Comparison of ENCODE assay signal across 22 cellular contexts in the genomic region with DNA sequence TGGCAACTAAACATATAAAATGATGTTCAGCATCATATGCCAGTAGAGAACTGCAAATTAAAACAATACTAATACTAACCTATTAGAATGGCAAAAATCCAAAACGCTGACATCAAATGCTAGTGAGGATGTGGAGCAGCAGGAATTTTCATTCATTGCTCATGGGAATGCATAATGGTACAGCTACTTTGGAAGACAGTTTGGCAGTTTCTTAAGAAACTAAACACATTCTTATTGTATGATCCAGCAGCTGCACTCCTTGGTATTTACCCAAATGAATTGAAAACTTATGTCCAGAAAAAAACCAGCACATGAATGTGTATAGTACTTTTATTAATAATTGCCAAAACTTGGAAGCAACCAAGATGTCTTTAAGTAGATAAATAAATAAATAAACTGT.
A peak's percentile ranks its signal among the peaks of the same experiment; 100 is the strongest.
DNase-seq lines count a peak whose midpoint lies in the region; ATAC-seq and TF ChIP-seq lines count a peak whose summit lies in the region.
"Had no signal": no experiment of that assay in that cellular context is flagged by ENCODE, and none has a peak within 500 bp of the region (broad histone marks: within the 10 kb centered on the region; RNA-seq: fewer than 3 reads in every experiment).

No MANE protein-coding gene starts in this region.

- ATAC-seq in activated CD4-positive, CD25-positive, alpha-beta regulatory T cell treated with anti-CD3 and anti-CD28 coated beads, Interleukin-2, amount 50 U/mL, for 24 hours: no peak
- ATAC-seq: gastrocnemius medialis had no signal

- POLR2A ChIA-PET in AG04449 (lab: Yijun Ruan, JAX): no interaction called here

- no peak for TF ChIP-seq CTCF in AG04449 (IDR thresholded peaks at IDR 0.05; ENCODE audit: insufficient read depth, low read length, missing control alignments)

- CTCF ChIA-PET in AG04449 (lab: Yijun Ruan, JAX): no interaction called here

- no peak overlapping the region for H3K4me3 ChIP-seq in AG04449 (ENCODE audit: low read depth, low read length)
- H3K4me3 ChIP-seq: gastrocnemius medialis had no signal

- peak; percentile 85 for DNase-seq in AG04449 (ENCODE audit: low read depth, low spot score)
- peak; percentile 70 for DNase-seq in GM04504 (ENCODE audit: low read depth)
- DNase-seq in amniotic stem cell (lab: John Stamatoyannopoulos, UW): peak; percentile 47
- peak; percentile 58 for DNase-seq in fibroblast of the conjunctiva (ENCODE audit: low read depth)
- DNase-seq in DMS 273 treated with DMSO at 0.1 percent for 48 hours (lab: John Stamatoyannopoulos, UW): no peak
- no peak for DNase-seq in activated effector memory CD4-positive, alpha-beta T cell treated with Interleukin-2 at 50 U/mL for 16 hours
- DNase-seq in stimulated activated naive CD4-positive, alpha-beta T cell (lab: John Stamatoyannopoulos, UW): no peak
- DNase-seq: 8988T; activated CD4-positive, alpha-beta T cell treated with anti-CD3 and anti-CD28 coated beads for 1 hour; activated naive CD4-positive, alpha-beta T cell treated with anti-CD3 and anti-CD28 coated beads for 36 hours; activated T-cell treated with anti-CD3 and anti-CD28 coated beads, Interleukin-2, amount 50 U/mL, for 24 hours; aorta; CD4-positive, CD25-positive, alpha-beta regulatory T cell; gastrocnemius medialis; H9; NCI-H1417; NCI-H526; occipital lobe; retina; stimulated activated CD4-positive, alpha-beta T cell treated with anti-CD3 and anti-CD28 coated beads, Interleukin-12 subunit alpha, Interleukin-12 subunit beta, amount 100 ng/mL, for 4 hours; stimulated activated CD8-positive, alpha-beta memory T cell treated with anti-CD3 and anti-CD28 coated beads, Interleukin-4, amount 100 ng/mL, for 48 hours had no signal

Comparison
In these comparisons a context has a peak if more than half of its experiments do, and no peak if none do; other contexts are left out.
1. DNase-seq: peak in AG04449 (single experiment), GM04504 (single experiment), amniotic stem cell (single experiment) and fibroblast of the conjunctiva (single experiment); none in DMS 273 treated with DMSO at 0.1 percent for 48 hours (single experiment), activated effector memory CD4-positive, alpha-beta T cell treated with Interleukin-2 at 50 U/mL for 16 hours (single experiment) and stimulated activated naive CD4-positive, alpha-beta T cell (0 of 6).